Comparison of ENCODE assay signal across 8 cellular contexts in the genomic region with DNA sequence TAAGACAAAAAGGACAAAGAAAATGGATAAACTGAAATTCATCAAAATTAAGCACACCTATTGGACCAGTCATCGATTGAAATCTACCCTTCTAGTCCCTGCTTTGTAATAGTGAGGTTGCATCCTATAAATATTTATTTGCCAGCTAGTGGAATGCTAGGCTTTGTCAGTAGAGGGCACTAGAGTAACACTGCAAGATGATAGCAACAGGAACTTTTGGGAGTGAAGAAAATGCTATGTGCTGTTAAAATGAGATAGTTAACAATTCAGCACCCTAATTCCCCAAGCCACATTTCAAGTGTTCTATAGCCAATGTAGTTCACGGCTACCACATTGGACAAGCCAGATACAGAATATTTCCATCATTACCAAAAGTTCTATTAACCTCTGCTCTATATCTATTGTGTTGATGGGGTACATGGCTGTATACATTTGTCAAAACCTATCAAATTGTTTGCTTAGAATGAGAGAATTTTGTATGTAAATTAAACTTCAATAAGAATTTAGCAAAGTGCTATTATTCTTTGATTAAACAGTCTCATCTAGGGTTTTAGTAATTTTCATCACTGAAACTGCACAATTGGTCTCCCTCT.
DNase-seq lines count a peak whose midpoint lies in the region; ATAC-seq, FAIRE-seq and TF ChIP-seq lines count a peak whose summit lies in the region.

No MANE protein-coding gene starts in this region.

- H3K4me2 ChIP-seq in hepatocyte, result no peak overlapping the region

- DNase-seq in D721Med (ENCODE audit: insufficient read length, low spot score) (no peak), NCI-H2227 treated with DMSO at 0.1 percent for 48 hours (lab: John Stamatoyannopoulos, UW) (peak; percentile 14), amniotic epithelial cell (ENCODE audit: low read depth) (peak; percentile 61), hepatocyte (ENCODE audit: low spot score) (peak; percentile 63), stomach (no peak)
- DNase-seq in activated effector memory CD4-positive, alpha-beta T cell treated with Interleukin-2 at 50 U/mL for 16 hours, result no peak

- H3K9me3 ChIP-seq in hepatocyte (ENCODE audit: low read depth) (no peaks in the 10 kb centered on the region), stomach (no peaks in the 10 kb centered on the region)

- intact Hi-C loops in stomach (cut with DNase I; ENCODE audit: low total_unique reads), result loop anchor here (10.0 kb wide), 1 partner anchor 864 kb away; no protein-coding TSS in a partner anchor

- FAIRE-seq in D721Med (lab: Jason Lieb, UNC), result peak; percentile 72

- H3K36me3 ChIP-seq in hepatocyte (replicated peaks; ENCODE audit: insufficient read depth, low read depth), result no peaks in the 10 kb centered on the region
- H3K36me3 ChIP-seq in stomach, result no peaks in the 10 kb centered on the region

- no peaks in the 10 kb centered on the region for H3K79me2 ChIP-seq in hepatocyte

- H4K20me1 ChIP-seq in hepatocyte (ENCODE audit: insufficient read depth, poor library complexity, severe bottlenecking), result no peaks in the 10 kb centered on the region

- H3K27ac ChIP-seq in hepatocyte, result no peak overlapping the region
- H3K27ac ChIP-seq in stomach, result no peak overlapping the region

- H3K27me3 ChIP-seq in hepatocyte (no peaks in the 10 kb centered on the region), stomach (peaks cover 0 to 6% (median 6%) of the 10 kb centered on the region in 3 donors)

- TF ChIP-seq POLR2A in stomach (IDR thresholded peaks at IDR 0.05), result no peak

- no peak for TF ChIP-seq EP300 in stomach (IDR thresholded peaks at IDR 0.05)

- H3K4me3 ChIP-seq in hepatocyte, result no peak overlapping the region
- no peak overlapping the region for H3K4me3 ChIP-seq in stomach

- no peaks in the 10 kb centered on the region for H3K9me2 ChIP-seq in hepatocyte (replicated peaks; ENCODE audit: insufficient read depth)

- H2AFZ ChIP-seq in hepatocyte, result no peak overlapping the region

- 29% methylated on average over 2 of the region's 2 CpGs for WGBS in hepatocyte (ENCODE audit: low lambda C conversion rate, missing lambda C conversion rate)
- 8 to 17% (median 11%) methylated on average over 2 of the region's 2 CpGs for WGBS in stomach, 5 donors

- H3K4me1 ChIP-seq in hepatocyte (ENCODE audit: insufficient read depth), result no peaks in the 10 kb centered on the region
- no peaks in the 10 kb centered on the region for H3K4me1 ChIP-seq in stomach

- peak; percentile 80 for TF ChIP-seq CTCF in D721Med (IDR thresholded peaks at IDR 0.05; ENCODE audit: insufficient read depth, missing control alignments)
- peak; percentile 83 for TF ChIP-seq CTCF in hepatocyte (IDR thresholded peaks at IDR 0.05; ENCODE audit: poor library complexity)
- TF ChIP-seq CTCF in stomach (IDR thresholded peaks at IDR 0.05), result peak in 5 of 7 experiments; percentile 47 to 85 (median 79)

- ATAC-seq in GM18858 (IDR thresholded peaks at IDR 0.05; ENCODE audit: unreplicated experiment), result peak; percentile 91
- peak; percentile 91 for ATAC-seq in HG02943 (IDR thresholded peaks at IDR 0.05; ENCODE audit: low read depth, unreplicated experiment)

Comparison
In these comparisons a context has a peak if more than half of its experiments do, and no peak if none do; other contexts are left out.
1. DNase-seq: peak in NCI-H2227 treated with DMSO at 0.1 percent for 48 hours (single experiment), amniotic epithelial cell (single experiment) and hepatocyte (single experiment); none in D721Med (single experiment), stomach (single experiment) and activated effector memory CD4-positive, alpha-beta T cell treated with Interleukin-2 at 50 U/mL for 16 hours (single experiment).
2. Peak in every context shown above with its lines, with median percentiles within 50 percentile points of each other: CTCF ChIP-seq.